ENCODE assay signal across 1 cellular context in genomic region chr9:19154135-19154612, GRCh38.
TF ChIP-seq lines count a peak whose summit lies in the region.

No MANE protein-coding gene starts in this region.

TF ChIP-seq in K562, 482 proteins besides CTCF, POLR2A, EP300 and RAD21 (continued from another document and continues in another):
- TF ChIP-seq ZNF511 (CRISPR knock-in tag; IDR thresholded peaks at IDR 0.05) (no peak), GATAD2A (IDR thresholded peaks at IDR 0.05) (peak; percentile 66; the same call in 1 of the 2 replicates), SP1 (CRISPR knock-in tag; IDR thresholded peaks at IDR 0.05) (peak; percentile 82), NR2C1 (IDR thresholded peaks at IDR 0.05) (peak; percentile 61; the same call in 1 of the 2 replicates), NR2C1 (tag; IDR thresholded peaks at IDR 0.05) (peak; percentile 84), CREM (IDR thresholded peaks at IDR 0.05; ENCODE audit: low read depth) (peak; percentile 84), HDAC1 (IDR thresholded peaks at IDR 0.05) (peak in 1 of 2 experiments; percentile 96; a peak in 2 of 4 replicates), ZBTB26 (CRISPR knock-in tag; IDR thresholded peaks at IDR 0.05) (no peak), ARID3A (IDR thresholded peaks at IDR 0.05; ENCODE audit: borderline replicate concordance, low read depth, low read length) (peak; percentile 93), SNIP1 (IDR thresholded peaks at IDR 0.05; ENCODE audit: low read depth) (no peak), HMGN3 (IDR thresholded peaks at IDR 0.05; ENCODE audit: borderline replicate concordance, extremely low read depth, insufficient read length, low read depth, low read length) (no peak), CHAMP1 (IDR thresholded peaks at IDR 0.05) (peak; percentile 71; the same call in 1 of the 2 replicates), NONO (IDR thresholded peaks at IDR 0.05; ENCODE audit: low read depth in 2 of 2, low read length in 1 of 2) (peak in 1 of 2 experiments; percentile 31; a peak in 1 of 4 replicates), PML (IDR thresholded peaks at IDR 0.05; ENCODE audit: low read length) (peak; percentile 89), HMBOX1 (IDR thresholded peaks at IDR 0.05) (peak; percentile 92), ZNF316 (IDR thresholded peaks at IDR 0.05) (peak; percentile 99), RFX7 (CRISPR knock-in tag; IDR thresholded peaks at IDR 0.05) (no peak), RFX5 (IDR thresholded peaks at IDR 0.05; ENCODE audit: low read depth, low read length) (no peak), BRD9 (IDR thresholded peaks at IDR 0.05; ENCODE audit: low read depth, partially characterized antibody) (peak; percentile 88), MAX (CRISPR knock-in tag; IDR thresholded peaks at IDR 0.05) (peak; percentile 97), STAT5A (IDR thresholded peaks at IDR 0.05; ENCODE audit: borderline replicate concordance, low read length) (peak; percentile 93), L3MBTL2 (IDR thresholded peaks at IDR 0.05) (peak; percentile 97), ZNF12 (CRISPR knock-in tag; IDR thresholded peaks at IDR 0.05) (no peak), HES1 (IDR thresholded peaks at IDR 0.05; ENCODE audit: low read depth) (peak; percentile 73), ELF1 (tag; IDR thresholded peaks at IDR 0.05) (peak; percentile 38; the same call in 1 of the 2 replicates), TOE1 (IDR thresholded peaks at IDR 0.05; ENCODE audit: borderline replicate concordance) (peak; percentile 88), TOE1 (CRISPR knock-in tag; IDR thresholded peaks at IDR 0.05; ENCODE audit: borderline replicate concordance, low read depth) (no peak), MAZ (CRISPR knock-in tag; conservative IDR thresholded peaks at IDR 0.05 in 1 of 2, IDR thresholded peaks at IDR 0.05 in 1 of 2) (no peak), RBFOX2 (IDR thresholded peaks at IDR 0.05; ENCODE audit: low read depth, low read length) (0 out of 2 replicates have a peak, but pooled peaks have one; percentile 15), CXXC5 (CRISPR knock-in tag; IDR thresholded peaks at IDR 0.05) (peak; percentile 85), CEBPB (tag; IDR thresholded peaks at IDR 0.05) (peak; percentile 99), CREBBP (IDR thresholded peaks at IDR 0.05; ENCODE audit: low read depth, low read length) (no peak), LEF1 (IDR thresholded peaks at IDR 0.05) (peak; percentile 92), KAT7 (CRISPR knock-in tag; IDR thresholded peaks at IDR 0.05; ENCODE audit: borderline replicate concordance) (no peak), OTX1 (CRISPR knock-in tag; IDR thresholded peaks at IDR 0.05) (no peak), KLF16 (IDR thresholded peaks at IDR 0.05) (peak; percentile 91), HLTF (IDR thresholded peaks at IDR 0.05) (peak; percentile 27), HDAC2 (IDR thresholded peaks at IDR 0.05) (peak; percentile 96), NFATC3 (IDR thresholded peaks at IDR 0.05) (peak; percentile 29; the same call in 1 of the 2 replicates), SMAD3 (CRISPR knock-in tag; conservative IDR thresholded peaks at IDR 0.05) (0 out of 2 replicates have a peak, but pooled peaks have one; percentile 32), ARNT (IDR thresholded peaks at IDR 0.05) (peak; percentile 86 to 95), MBD2 (IDR thresholded peaks at IDR 0.05; ENCODE audit: borderline replicate concordance, low read depth) (peak; percentile 56; the same call in 1 of the 2 replicates), HDAC3 (IDR thresholded peaks at IDR 0.05; ENCODE audit: borderline replicate concordance, partially characterized antibody) (peak; percentile 97), NCOA6 (IDR thresholded peaks at IDR 0.05) (no peak), RNF2 (IDR thresholded peaks at IDR 0.05) (peak; percentile 97), CBX8 (IDR thresholded peaks at IDR 0.05; ENCODE audit: borderline replicate concordance, extremely low read depth, low read depth, low read length, poor library complexity, severe bottlenecking) (no peak), THAP7 (CRISPR knock-in tag; IDR thresholded peaks at IDR 0.05) (no peak), SNAPC5 (CRISPR knock-in tag; IDR thresholded peaks at IDR 0.05) (no peak), THRAP3 (IDR thresholded peaks at IDR 0.05; ENCODE audit: borderline replicate concordance) (no peak), KHSRP (IDR thresholded peaks at IDR 0.05) (0 out of 2 replicates have a peak, but pooled peaks have one; percentile 21), RUNX1 (IDR thresholded peaks at IDR 0.05; ENCODE audit: low read depth) (no peak), NFIC (IDR thresholded peaks at IDR 0.05) (peak; percentile 82), ZNF324 (CRISPR knock-in tag; IDR thresholded peaks at IDR 0.05) (no peak), ZNF121 (CRISPR knock-in tag; conservative IDR thresholded peaks at IDR 0.05) (no peak), FIP1L1 (IDR thresholded peaks at IDR 0.05; ENCODE audit: low read depth, low read length, poor library complexity, severe bottlenecking) (no peak), DMBX1 (CRISPR knock-in tag; IDR thresholded peaks at IDR 0.05; ENCODE audit: borderline replicate concordance) (peak; percentile 83), ARID4B (CRISPR knock-in tag; IDR thresholded peaks at IDR 0.05) (peak; percentile 90), PKNOX1 (IDR thresholded peaks at IDR 0.05) (peak; percentile 32; the same call in 1 of the 2 replicates), BRF1 (IDR thresholded peaks at IDR 0.05; ENCODE audit: borderline replicate concordance, extremely low read depth, insufficient read length) (no peak), MCM3 (IDR thresholded peaks at IDR 0.05) (no peak), SRF (CRISPR knock-in tag; IDR thresholded peaks at IDR 0.05) (peak in 1 of 2 experiments; percentile 90; a peak in 3 of 4 replicates), ZC3H4 (CRISPR knock-in tag; IDR thresholded peaks at IDR 0.05; ENCODE audit: borderline replicate concordance) (no peak), KLF10 (CRISPR knock-in tag; IDR thresholded peaks at IDR 0.05) (no peak)
